ENCODE assay signal across 9 cellular contexts in the genomic region with DNA sequence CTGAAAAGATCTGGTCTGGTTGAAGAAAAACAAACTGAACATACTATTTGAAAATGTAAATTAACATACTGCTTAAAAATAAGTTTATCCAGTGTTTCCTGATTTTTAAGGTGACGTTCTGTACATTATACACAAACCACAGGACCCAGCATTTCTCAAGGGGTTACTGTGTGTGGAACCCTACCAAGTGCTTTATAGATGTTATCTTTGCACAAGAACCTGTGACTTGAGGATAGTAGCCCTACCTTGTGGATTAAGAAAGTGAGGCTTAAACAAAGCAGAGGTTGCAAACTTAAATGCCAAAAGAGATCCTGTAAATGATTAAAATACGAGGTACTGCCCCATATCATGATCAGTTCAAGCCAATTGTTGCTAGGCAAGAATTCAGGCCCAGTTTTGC. TPM values are rescaled to one million over a fixed set of nuclear protein-coding genes. Genes with fewer than 3 reads are reported as not detected.
DNase-seq lines count a peak whose midpoint lies in the region; ATAC-seq and TF ChIP-seq lines count a peak whose summit lies in the region.
"Had no signal": no experiment of that assay in that cellular context is flagged by ENCODE, and none has a peak within 500 bp of the region (broad histone marks: within the 10 kb centered on the region; RNA-seq: fewer than 3 reads in every experiment).

No MANE protein-coding gene starts in this region.

- H3K27ac Mint-ChIP-seq in T-helper 1 cell treated with Interleukin-12 subunit alpha and Interleukin-12 subunit beta and Interleukin-4 antibody, amounts not matched to agents 30 μg/mL and 1 μg/mL, for 36 hours, result peak overlapping the region; percentile 99
- no peak overlapping the region for H3K27ac Mint-ChIP-seq in endothelial cell (ENCODE audit: unreplicated experiment)

- DNase-seq in T-helper 1 cell, result no peak
- no peak for DNase-seq in ascending aorta (ENCODE audit: low spot score in 2 of 2)
- DNase-seq in left lung, result no peak
- DNase-seq in endothelial cell (ENCODE audit: low spot score), result no peak

- H3K36me3 Mint-ChIP-seq in T-helper 1 cell treated with Interleukin-12 subunit alpha and Interleukin-12 subunit beta and Interleukin-4 antibody, amounts not matched to agents 30 μg/mL and 1 μg/mL, for 36 hours (ENCODE audit: low read depth), result peaks cover 4% of the 10 kb centered on the region
- peaks cover 4% of the 10 kb centered on the region for H3K36me3 Mint-ChIP-seq in endothelial cell (ENCODE audit: low read depth, unreplicated experiment)

- H3K27ac ChIP-seq in ascending aorta (peak overlapping the region; percentile 100), left lung (peak overlapping the region; percentile 100), subcutaneous abdominal adipose tissue (ENCODE audit: low read depth, low read length) (peak overlapping the region; percentile 91)

- H3K27me3 ChIP-seq in ascending aorta (no peaks in the 10 kb centered on the region), left lung (no peaks in the 10 kb centered on the region), subcutaneous abdominal adipose tissue (ENCODE audit: control insufficient read depth in 5 of 5, insufficient read depth in 4 of 5, low read length in 5 of 5) (no peaks in the 10 kb centered on the region)

- ATAC-seq in left lung (no peak), HG03095 (IDR thresholded peaks at IDR 0.05; ENCODE audit: unreplicated experiment) (no peak), GM18511 (IDR thresholded peaks at IDR 0.05; ENCODE audit: unreplicated experiment) (no peak)
- ATAC-seq: Panc1 had no signal

- H3K27me3 Mint-ChIP-seq in T-helper 1 cell treated with Interleukin-12 subunit alpha and Interleukin-12 subunit beta and Interleukin-4 antibody, amounts not matched to agents 30 μg/mL and 1 μg/mL, for 36 hours (ENCODE audit: low read depth), result no peaks in the 10 kb centered on the region
- peaks cover 17% of the 10 kb centered on the region for H3K27me3 Mint-ChIP-seq in endothelial cell (ENCODE audit: unreplicated experiment)

- peaks cover 25 to 52% of the 10 kb centered on the region in 2 donors for H3K4me1 ChIP-seq in ascending aorta
- peaks cover 46 to 72% of the 10 kb centered on the region in 2 donors for H3K4me1 ChIP-seq in left lung
- peaks cover 21 to 75% (median 66%) of the 10 kb centered on the region in 5 donors for H3K4me1 ChIP-seq in subcutaneous abdominal adipose tissue (ENCODE audit: control insufficient read depth in 5 of 5, insufficient read depth in 5 of 5, low read length in 5 of 5)

- no peak for TF ChIP-seq CTCF in ascending aorta (IDR thresholded peaks at IDR 0.05)
- no peak for TF ChIP-seq CTCF in left lung (IDR thresholded peaks at IDR 0.05)
- TF ChIP-seq CTCF in endothelial cell (IDR thresholded peaks at IDR 0.05; ENCODE audit: unreplicated experiment), result no peak

- peak overlapping the region; percentile 40 for H3K4me3 Mint-ChIP-seq in T-helper 1 cell treated with Interleukin-12 subunit alpha and Interleukin-12 subunit beta and Interleukin-4 antibody, amounts not matched to agents 30 μg/mL and 1 μg/mL, for 36 hours
- no peak overlapping the region for H3K4me3 Mint-ChIP-seq in endothelial cell (ENCODE audit: unreplicated experiment)

- no peaks in the 10 kb centered on the region for H3K9me3 Mint-ChIP-seq in T-helper 1 cell treated with Interleukin-12 subunit alpha and Interleukin-12 subunit beta and Interleukin-4 antibody, amounts not matched to agents 30 μg/mL and 1 μg/mL, for 36 hours
- H3K9me3 Mint-ChIP-seq in endothelial cell (ENCODE audit: unreplicated experiment), result no peaks in the 10 kb centered on the region

- H3K9ac ChIP-seq in subcutaneous abdominal adipose tissue (ENCODE audit: low read length in 5 of 5), result peak overlapping the region in 4 of 5 donors; percentile 88 to 100 (median 98)

- intact Hi-C loops in ascending aorta (cut with DNase I) (loop anchor here (5.0 to 10.0 kb wide), 5 partner anchors 152 to 1955 kb away; a partner anchor contains a TSS), left lung (cut with DNase I) (loop anchor here (10.0 kb wide), 2 partner anchors 175 to 185 kb away; no protein-coding TSS in a partner anchor)

- H3K4me3 ChIP-seq in ascending aorta (peak overlapping the region; percentile 92 to 94), left lung (peak overlapping the region in 1 of 2 donors; percentile 81), subcutaneous abdominal adipose tissue (ENCODE audit: low read depth in 1 of 5, low read length in 5 of 5) (peak overlapping the region; percentile 84 to 100 (median 98))

- peaks cover 58% of the 10 kb centered on the region for H3K4me1 Mint-ChIP-seq in T-helper 1 cell treated with Interleukin-12 subunit alpha and Interleukin-12 subunit beta and Interleukin-4 antibody, amounts not matched to agents 30 μg/mL and 1 μg/mL, for 36 hours (ENCODE audit: low read depth)
- H3K4me1 Mint-ChIP-seq in endothelial cell (ENCODE audit: unreplicated experiment), result peaks cover 23% of the 10 kb centered on the region

- H3K36me3 ChIP-seq in ascending aorta (peaks cover 3 to 17% of the 10 kb centered on the region in 2 donors), left lung (no peaks in the 10 kb centered on the region), subcutaneous abdominal adipose tissue (ENCODE audit: control insufficient read depth in 5 of 5, insufficient read depth in 5 of 5, low read length in 5 of 5) (peaks cover 0 to 6% (median 3%) of the 10 kb centered on the region in 5 donors)

- H3K9me3 ChIP-seq in ascending aorta (no peaks in the 10 kb centered on the region), left lung (no peaks in the 10 kb centered on the region), subcutaneous abdominal adipose tissue (ENCODE audit: control insufficient read depth in 5 of 5, low read length in 5 of 5) (no peaks in the 10 kb centered on the region)

RNA-seq across cellular contexts. Expression of a gene that starts 4.7 kb away (rescaled TPM):
- total RNA-seq in ascending aorta (98.7 TPM), left lung (10 to 100 TPM; 25.2 to 42.0 TPM), endothelial cell (ENCODE audit: unreplicated experiment) (0.87 TPM)

Comparison
In these comparisons a context has a peak if more than half of its experiments do, and no peak if none do; other contexts are left out.
1. RNA of a gene that starts 4.7 kb away (total RNA-seq): 98.7 TPM in ascending aorta (single experiment) and 25.2 to 42.0 TPM in left lung; 0.87 TPM in endothelial cell (single experiment); every median in the first group is over 10 times any median in the second.
2. Peak in every context shown above with its lines, with median percentiles within 50 percentile points of each other: H3K27ac ChIP-seq.